Comparison of ENCODE assay signal across 1 cellular context in genomic region chr1:214604543-214604942, GRCh38.
TF ChIP-seq lines count a peak whose summit lies in the region.

No MANE protein-coding gene starts in this region.

TF ChIP-seq in HEK293, 187 proteins besides CTCF, POLR2A, EP300 and RAD21 (continued from another document):
- TF ChIP-seq PRDM4 (tag by site-specific recombination; IDR thresholded peaks at IDR 0.05) (no peak), ZNF785 (tag by site-specific recombination; IDR thresholded peaks at IDR 0.05) (no peak), ZNF2 (tag by site-specific recombination; IDR thresholded peaks at IDR 0.05) (no peak), ZSCAN4 (tag by site-specific recombination; IDR thresholded peaks at IDR 0.05) (no peak), ZNF24 (tag by site-specific recombination; IDR thresholded peaks at IDR 0.05) (no peak)
